In genomic region chr2:45650851-45651414, GRCh38 we compare ENCODE assay signal across 7 cellular contexts.
DNase-seq lines count a peak whose midpoint lies in the region; ATAC-seq and TF ChIP-seq lines count a peak whose summit lies in the region.

No MANE protein-coding gene starts in this region.

- ATAC-seq in GM18502 (IDR thresholded peaks at IDR 0.05; ENCODE audit: poor library complexity, unreplicated experiment) (peak; percentile 76), HG02852 (IDR thresholded peaks at IDR 0.05; ENCODE audit: unreplicated experiment) (peak; percentile 69)

- H3K4me3 ChIP-seq in retinal pigment epithelial cell (ENCODE audit: low read length): peak overlapping the region; percentile 78

- DNase-seq in NCI-H146 treated with DMSO at 0.1 percent for 48 hours (lab: John Stamatoyannopoulos, UW; ENCODE audit: unreplicated experiment): peak; percentile 73
- peak; percentile 76 for DNase-seq in T1000 (lab: John Stamatoyannopoulos, UW)
- DNase-seq in astrocyte of the hippocampus (ENCODE audit: low read depth, low spot score): peak; percentile 97
- DNase-seq in hippocampal formation (lab: John Stamatoyannopoulos, UW): peak; percentile 89 to 91
- DNase-seq in retinal pigment epithelial cell (ENCODE audit: low read depth): peak; percentile 80

- peak; percentile 30 for TF ChIP-seq CTCF in retinal pigment epithelial cell (conservative IDR thresholded peaks at IDR 0.05; ENCODE audit: low read depth, low read length)

Comparison
In these comparisons a context has a peak if more than half of its experiments do, and no peak if none do; other contexts are left out.
1. Peak in every context shown above with its lines: DNase-seq, ATAC-seq and H3K4me3 ChIP-seq.